Comparison of ENCODE assay signal across 8 cellular contexts in genomic region chr9:134443169-134444039, GRCh38.
DNase-seq lines count a peak whose midpoint lies in the region; ATAC-seq and TF ChIP-seq lines count a peak whose summit lies in the region.

No MANE protein-coding gene starts in this region.

- H3K4me1 Mint-ChIP-seq in activated CD8-positive, alpha-beta T cell treated with anti-CD3 and anti-CD28 coated beads, Interleukin-2, amount 10 ng/mL, durations not matched to agents 7 days and 5 days (ENCODE audit: low read depth) = peaks cover 17% of the 10 kb centered on the region

- H3K27me3 Mint-ChIP-seq in activated CD8-positive, alpha-beta T cell treated with anti-CD3 and anti-CD28 coated beads, Interleukin-2, amount 10 ng/mL, durations not matched to agents 7 days and 5 days (ENCODE audit: low read depth) = peaks cover 12% of the 10 kb centered on the region

- intact Hi-C loops in dorsolateral prefrontal cortex (cut with DNase I) = loop anchor here (1.0 to 10.0 kb wide), 5 partner anchors 79 to 379 kb away; partner anchors contain the start of gene BRD3 (in 1 of the 2)

- H3K4me3 ChIP-seq in AG04450 (ENCODE audit: low read depth, low read length) = no peak overlapping the region
- H3K4me3 ChIP-seq in dorsolateral prefrontal cortex = peak overlapping the region in 13 of 59 donors; percentile 7 to 37 (median 19)

- H3K27ac ChIP-seq in AG04450 (ENCODE audit: low read depth, low read length) (no peak overlapping the region), dorsolateral prefrontal cortex (peak overlapping the region in 33 of 59 donors; percentile 0 to 69 (median 35))

- peaks cover 19% of the 10 kb centered on the region for H3K9me3 ChIP-seq in AG04450 (ENCODE audit: control insufficient read depth, insufficient read depth, low read length)

- POLR2A ChIA-PET in AG04450 (lab: Yijun Ruan, JAX) = interaction anchor here (0.6 to 1.4 kb wide), 3 partner anchors 8 to 273 kb away, joined by 4 to 5 read pairs (median 5); no protein-coding TSS in a partner anchor
- POLR2A ChIA-PET in activated CD8-positive, alpha-beta T cell treated with anti-CD3 and anti-CD28 coated beads, Interleukin-2, amount 10 ng/mL, durations not matched to agents 7 days and 5 days (lab: Charles Lee) = interaction anchor here (1.5 kb wide), 1 partner anchor 52 kb away, joined by 4 read pairs; no protein-coding TSS in a partner anchor

- peak overlapping the region; percentile 67 for H3K27ac Mint-ChIP-seq in activated CD8-positive, alpha-beta T cell treated with anti-CD3 and anti-CD28 coated beads, Interleukin-2, amount 10 ng/mL, durations not matched to agents 7 days and 5 days

- H3K9me3 Mint-ChIP-seq in activated CD8-positive, alpha-beta T cell treated with anti-CD3 and anti-CD28 coated beads, Interleukin-2, amount 10 ng/mL, durations not matched to agents 7 days and 5 days (ENCODE audit: insufficient read depth) = peaks cover 8% of the 10 kb centered on the region

- CTCF ChIA-PET in AG04450 (lab: Charles Lee) = interaction anchor here (0.6 to 2.4 kb wide), 13 partner anchors 9 to 278 kb away, joined by 3 to 96 read pairs (median 4); partner anchors contain the start of gene RNU6ATAC
- CTCF ChIA-PET in activated CD8-positive, alpha-beta T cell treated with anti-CD3 and anti-CD28 coated beads, Interleukin-2, amount 10 ng/mL, durations not matched to agents 7 days and 5 days (lab: Charles Lee) = interaction anchor here (1.0 to 2.5 kb wide), 11 partner anchors 11 to 274 kb away, joined by 3 to 42 read pairs (median 6); no protein-coding TSS in a partner anchor

- DNase-seq in AG04450 (ENCODE audit: low read depth, low spot score) = peak; percentile 78
- DNase-seq in NCI-H82 (lab: John Stamatoyannopoulos, UW) = peak; percentile 83
- DNase-seq in activated CD8-positive, alpha-beta T cell treated with anti-CD3 and anti-CD28 coated beads, Interleukin-2, amount 10 ng/mL, durations not matched to agents 7 days and 5 days = peak; percentile 94
- peak; percentile 85 to 95 (median 90) for DNase-seq in dorsolateral prefrontal cortex
- DNase-seq in medulla oblongata (ENCODE audit: extremely low spot score) = peak; percentile 84
- peak; percentile 82 for DNase-seq in stimulated activated CD8-positive, alpha-beta memory T cell treated with anti-CD3 and anti-CD28 coated beads, Interleukin-12 subunit alpha, Interleukin-12 subunit beta, amount 100 ng/mL, for 1 hour (ENCODE audit: low read depth)

- H3K36me3 Mint-ChIP-seq in activated CD8-positive, alpha-beta T cell treated with anti-CD3 and anti-CD28 coated beads, Interleukin-2, amount 10 ng/mL, durations not matched to agents 7 days and 5 days (ENCODE audit: low read depth) = no peaks in the 10 kb centered on the region

- TF ChIP-seq CTCF in AG04450 (IDR thresholded peaks at IDR 0.05; ENCODE audit: low read depth, low read length) (peak; percentile 95), dorsolateral prefrontal cortex (IDR thresholded peaks at IDR 0.05 in 54 of 56, conservative IDR thresholded peaks at IDR 0.05 in 2 of 56; ENCODE audit: low read depth in 1 of 56, partially characterized antibody in 56 of 56) (peak; percentile 94 to 100 (median 99))

- peaks cover 3% of the 10 kb centered on the region for H3K27me3 ChIP-seq in AG04450 (ENCODE audit: control insufficient read depth, insufficient read depth, low read length)
- peaks cover 0 to 3% (median 0%) of the 10 kb centered on the region in 45 donors for H3K27me3 ChIP-seq in dorsolateral prefrontal cortex

- H3K4me3 Mint-ChIP-seq in activated CD8-positive, alpha-beta T cell treated with anti-CD3 and anti-CD28 coated beads, Interleukin-2, amount 10 ng/mL, durations not matched to agents 7 days and 5 days = no peak overlapping the region

- ATAC-seq in GM18867 (IDR thresholded peaks at IDR 0.05; ENCODE audit: unreplicated experiment) = peak; percentile 81
- ATAC-seq in HG03457 (IDR thresholded peaks at IDR 0.05; ENCODE audit: unreplicated experiment) = peak; percentile 63
- ATAC-seq in activated CD8-positive, alpha-beta T cell treated with anti-CD3 and anti-CD28 coated beads, Interleukin-2, amount 10 ng/mL, durations not matched to agents 7 days and 5 days = peak; percentile 100
